Comparison of ENCODE assay signal across 38 cellular contexts in genomic region chr11:12995823-12996222, GRCh38. TPM values are rescaled to one million over a fixed set of nuclear protein-coding genes. Genes with fewer than 3 reads are reported as not detected.
"Had no signal": no experiment of that assay in that cellular context is flagged by ENCODE, and none has a peak within 500 bp of the region (broad histone marks: within the 10 kb centered on the region; RNA-seq: fewer than 3 reads in every experiment).

No MANE protein-coding gene starts in this region.

- H3K27ac Mint-ChIP-seq: activated B cell treated with CpG ODN at 0.5 μM for 24 hours; activated CD4-positive, alpha-beta memory T cell treated with anti-CD3 and anti-CD28 coated beads for 36 hours; activated CD4-positive, alpha-beta T cell treated with anti-CD3 and anti-CD28 coated beads, Interleukin-2, amount 10 ng/mL, durations not matched to agents 24 days and 14 days; activated CD8-positive, alpha-beta T cell treated with anti-CD3 and anti-CD28 coated beads for 36 hours; activated naive CD4-positive, alpha-beta T cell treated with anti-CD3 and anti-CD28 coated beads for 36 hours; activated naive CD4-positive, alpha-beta T cell treated with anti-CD3 and anti-CD28 coated beads, Interleukin-2, amount 50 U/mL, for 72 hours; activated naive CD8-positive, alpha-beta T cell treated with anti-CD3 and anti-CD28 coated beads for 36 hours; activated T-cell treated with anti-CD3 and anti-CD28 coated beads, Interleukin-2, amount 50 U/mL, for 72 hours; activated T-helper 1 cell treated with anti-CD3 and anti-CD28 coated beads, Interleukin-12 subunit alpha, Interleukin-12 subunit beta, Interleukin-2, Interleukin-4 antibody, amounts not matched to agents 30 ng/mL and 10 ng/mL and 1 ng/mL, durations not matched to agents 14 hours and 24 hours and 36 hours; activated T-helper 17 cell treated with anti-CD3 and anti-CD28 coated beads, Interleukin-2, amount 50 U/mL, for 72 hours; T-helper 1 cell treated with Interleukin-12 subunit alpha and Interleukin-12 subunit beta and Interleukin-4 antibody, amounts not matched to agents 30 μg/mL and 1 μg/mL, for 36 hours; T-helper 2 cell treated with Interferon-gamma antibody and Interleukin-4, amounts not matched to agents 5 μg/mL and 100 μg/mL, for 36 hours had no signal

- H3K4me3 Mint-ChIP-seq: activated B cell treated with CpG ODN at 0.5 μM for 24 hours; activated CD4-positive, alpha-beta memory T cell treated with anti-CD3 and anti-CD28 coated beads for 36 hours; activated CD4-positive, alpha-beta T cell treated with anti-CD3 and anti-CD28 coated beads, Interleukin-2, amount 10 ng/mL, durations not matched to agents 24 days and 14 days; activated CD8-positive, alpha-beta T cell treated with anti-CD3 and anti-CD28 coated beads for 36 hours; activated naive CD4-positive, alpha-beta T cell treated with anti-CD3 and anti-CD28 coated beads for 36 hours; activated naive CD8-positive, alpha-beta T cell treated with anti-CD3 and anti-CD28 coated beads for 36 hours; activated T-cell treated with anti-CD3 and anti-CD28 coated beads, Interleukin-2, amount 50 U/mL, for 4 hours; activated T-cell treated with anti-CD3 and anti-CD28 coated beads, Interleukin-2, amount 50 U/mL, for 72 hours; activated T-helper 1 cell treated with anti-CD3 and anti-CD28 coated beads, Interleukin-12 subunit alpha, Interleukin-12 subunit beta, Interleukin-2, Interleukin-4 antibody, amounts not matched to agents 30 ng/mL and 10 ng/mL and 1 ng/mL, durations not matched to agents 14 hours and 24 hours and 36 hours; activated T-helper 17 cell treated with anti-CD3 and anti-CD28 coated beads, Interleukin-2, amount 50 U/mL, for 72 hours; T-helper 1 cell treated with Interleukin-12 subunit alpha and Interleukin-12 subunit beta and Interleukin-4 antibody, amounts not matched to agents 30 μg/mL and 1 μg/mL, for 36 hours; T-helper 2 cell treated with Interferon-gamma antibody and Interleukin-4, amounts not matched to agents 5 μg/mL and 100 μg/mL, for 36 hours had no signal

- H3K9me3 ChIP-seq: adrenal gland, body of pancreas, breast epithelium had no signal

- H3K4me3 ChIP-seq: adrenal gland, body of pancreas, breast epithelium had no signal

- FAIRE-seq: astrocyte, TTC549 had no signal

- H3K27ac ChIP-seq: adrenal gland, body of pancreas, brain microvascular endothelial cell, breast epithelium, WERI-Rb-1 had no signal

- H3K4me1 Mint-ChIP-seq: activated B cell treated with CpG ODN at 0.5 μM for 24 hours; activated CD4-positive, alpha-beta T cell treated with anti-CD3 and anti-CD28 coated beads, Interleukin-2, amount 10 ng/mL, durations not matched to agents 24 days and 14 days; activated naive CD8-positive, alpha-beta T cell treated with anti-CD3 and anti-CD28 coated beads for 36 hours had no signal

- DNase-seq: activated B cell treated with CpG ODN at 0.5 μM for 24 hours; activated CD4-positive, alpha-beta memory T cell treated with anti-CD3 and anti-CD28 coated beads for 36 hours; activated CD4-positive, alpha-beta T cell treated with anti-CD3 and anti-CD28 coated beads for 4 hours; activated CD4-positive, alpha-beta T cell treated with anti-CD3 and anti-CD28 coated beads, Interleukin-2, amount 10 ng/mL, durations not matched to agents 24 days and 14 days; activated CD4-positive, alpha-beta T cell treated with anti-CD3 and anti-CD28 coated beads, Interleukin-2, amount 50 U/mL, for 1 hour; activated CD4-positive, alpha-beta T cell treated with anti-CD3 and anti-CD28 coated beads, Interleukin-2, amount 50 U/mL, for 4 hours; activated CD4-positive, CD25-positive, alpha-beta regulatory T cell treated with anti-CD3 and anti-CD28 coated beads, Interleukin-2, amount 50 U/mL, for 72 hours; activated CD8-positive, alpha-beta memory T cell treated with anti-CD3 and anti-CD28 coated beads, Interleukin-2, amount 50 U/mL, for 4 hours; activated CD8-positive, alpha-beta T cell treated with anti-CD3 and anti-CD28 coated beads for 36 hours; activated effector memory CD4-positive, alpha-beta T cell treated with anti-CD3 and anti-CD28 coated beads, Interleukin-2, amount 50 U/mL, for 16 hours; activated gamma-delta T cell treated with Interleukin-2 at 50 U/mL for 16 hours; activated naive CD4-positive, alpha-beta T cell; activated naive CD4-positive, alpha-beta T cell treated with anti-CD3 and anti-CD28 coated beads for 36 hours; activated naive CD4-positive, alpha-beta T cell treated with anti-CD3 and anti-CD28 coated beads, Interleukin-2, amount 50 U/mL, for 16 hours; activated naive CD8-positive, alpha-beta T cell treated with anti-CD3 and anti-CD28 coated beads for 36 hours; activated T-cell treated with anti-CD3 and anti-CD28 coated beads for 4 hours; activated T-cell treated with anti-CD3 and anti-CD28 coated beads, Interleukin-2, amount 50 U/mL, for 1 hour; activated T-cell treated with anti-CD3 and anti-CD28 coated beads, Interleukin-2, amount 50 U/mL, for 4 hours; activated T-cell treated with anti-CD3 and anti-CD28 coated beads, Interleukin-2, amount 50 U/mL, for 72 hours; adrenal gland; amniotic stem cell; aorta; brain microvascular endothelial cell; central memory CD4-positive, alpha-beta T cell; T-helper 1 cell; T-helper 2 cell; T-helper 9 cell; WERI-Rb-1 had no signal

- H3K27me3 ChIP-seq: adrenal gland, body of pancreas, breast epithelium had no signal

- H3K4me1 ChIP-seq: adrenal gland, breast epithelium had no signal

- H3K36me3 Mint-ChIP-seq: activated CD4-positive, alpha-beta memory T cell treated with anti-CD3 and anti-CD28 coated beads for 36 hours; activated naive CD4-positive, alpha-beta T cell treated with anti-CD3 and anti-CD28 coated beads, Interleukin-2, amount 50 U/mL, for 72 hours; activated naive CD8-positive, alpha-beta T cell treated with anti-CD3 and anti-CD28 coated beads for 36 hours had no signal

- ATAC-seq: activated CD8-positive, alpha-beta T cell treated with anti-CD3 and anti-CD28 coated beads for 36 hours; activated naive CD4-positive, alpha-beta T cell treated with anti-CD3 and anti-CD28 coated beads, Interleukin-2, amount 50 U/mL, for 72 hours; activated T-cell treated with anti-CD3 and anti-CD28 coated beads, Interleukin-2, amount 50 U/mL, for 4 hours; activated T-cell treated with anti-CD3 and anti-CD28 coated beads, Interleukin-2, amount 50 U/mL, for 72 hours; activated T-helper 17 cell treated with anti-CD3 and anti-CD28 coated beads, Interleukin-2, amount 50 U/mL, for 72 hours had no signal

- H3K9me3 Mint-ChIP-seq: activated CD8-positive, alpha-beta T cell treated with anti-CD3 and anti-CD28 coated beads for 36 hours; activated naive CD4-positive, alpha-beta T cell treated with anti-CD3 and anti-CD28 coated beads, Interleukin-2, amount 50 U/mL, for 72 hours; activated T-cell treated with anti-CD3 and anti-CD28 coated beads, Interleukin-2, amount 50 U/mL, for 4 hours; activated T-cell treated with anti-CD3 and anti-CD28 coated beads, Interleukin-2, amount 50 U/mL, for 72 hours; activated T-helper 17 cell treated with anti-CD3 and anti-CD28 coated beads, Interleukin-2, amount 50 U/mL, for 72 hours; T-helper 1 cell treated with Interleukin-12 subunit alpha and Interleukin-12 subunit beta and Interleukin-4 antibody, amounts not matched to agents 30 μg/mL and 1 μg/mL, for 36 hours had no signal

- H3K36me3 ChIP-seq: adrenal gland, brain microvascular endothelial cell, breast epithelium, WERI-Rb-1 had no signal

RNA-seq across cellular contexts. Expression of gene RASSF10, which starts 13.3 kb away (rescaled TPM):
- total RNA-seq: activated B cell treated with CpG ODN at 0.5 μM for 24 hours; activated CD4-positive, alpha-beta memory T cell treated with anti-CD3 and anti-CD28 coated beads for 36 hours; activated CD4-positive, alpha-beta T cell treated with anti-CD3 and anti-CD28 coated beads, Interleukin-2, amount 10 ng/mL, durations not matched to agents 24 days and 14 days; activated CD8-positive, alpha-beta memory T cell treated with anti-CD3 and anti-CD28 coated beads for 36 hours; activated CD8-positive, alpha-beta T cell treated with anti-CD3 and anti-CD28 coated beads for 36 hours; activated naive CD4-positive, alpha-beta T cell treated with anti-CD3 and anti-CD28 coated beads for 36 hours; activated naive CD4-positive, alpha-beta T cell treated with anti-CD3 and anti-CD28 coated beads, Interleukin-2, amount 50 U/mL, for 72 hours; activated naive CD8-positive, alpha-beta T cell treated with anti-CD3 and anti-CD28 coated beads for 36 hours; activated T-cell treated with anti-CD3 and anti-CD28 coated beads, Interleukin-2, amount 50 U/mL, for 4 hours; activated T-helper 1 cell treated with anti-CD3 and anti-CD28 coated beads, Interleukin-12 subunit alpha, Interleukin-12 subunit beta, Interleukin-2, Interleukin-4 antibody, amounts not matched to agents 30 ng/mL and 10 ng/mL and 1 ng/mL, durations not matched to agents 14 hours and 24 hours and 36 hours; activated T-helper 17 cell treated with anti-CD3 and anti-CD28 coated beads, Interleukin-2, amount 50 U/mL, for 72 hours; adrenal gland; body of pancreas had no signal
- polyA plus RNA-seq: aorta had no signal
